In the genomic region with DNA sequence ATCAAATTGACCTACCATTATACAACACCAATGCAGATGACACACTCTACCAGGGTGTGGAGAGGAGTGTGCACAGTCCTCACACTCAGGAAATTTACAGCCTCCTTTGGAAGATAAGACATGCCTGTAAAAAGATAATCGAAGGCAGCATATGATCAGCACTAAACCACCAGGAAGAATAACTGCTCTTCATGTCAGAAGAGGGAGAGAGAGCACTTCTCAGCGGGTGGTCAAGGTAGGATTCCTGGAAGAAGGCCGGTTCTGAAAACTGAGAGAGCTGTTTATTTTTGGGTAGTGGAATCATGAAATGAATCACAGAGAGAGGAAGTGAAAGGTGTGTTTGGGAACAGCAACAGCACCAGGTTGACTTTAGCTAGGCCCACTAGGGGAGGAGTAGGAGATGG, we compare ENCODE assay signal across 15 cellular contexts. TPM values are rescaled to one million over a fixed set of nuclear protein-coding genes. Genes with fewer than 3 reads are reported as not detected.
DNase-seq lines count a peak whose midpoint lies in the region; ATAC-seq, FAIRE-seq and TF ChIP-seq lines count a peak whose summit lies in the region.
"Had no signal": no experiment of that assay in that cellular context is flagged by ENCODE, and none has a peak within 500 bp of the region (broad histone marks: within the 10 kb centered on the region; RNA-seq: fewer than 3 reads in every experiment).

No MANE protein-coding gene starts in this region.

- H3K4me3 ChIP-seq in pancreas, result no peak overlapping the region
- H3K4me3 ChIP-seq: SK-N-MC had no signal

- intact Hi-C loops in pancreas (cut with DNase I), result loop anchor here in 2 of 3 donors (5.0 kb wide), 2 partner anchors 40 to 45 kb away; no protein-coding TSS in a partner anchor

- TF ChIP-seq CTCF in pancreas (IDR thresholded peaks at IDR 0.05), result no peak

- H3K4me1 ChIP-seq in pancreas, result peaks cover 18 to 23% (median 20%) of the 10 kb centered on the region in 3 donors

- H3K27ac ChIP-seq in pancreas, result no peak overlapping the region
- H3K27ac ChIP-seq: KMS-11, SK-N-MC had no signal

- ATAC-seq in GM18907 (IDR thresholded peaks at IDR 0.05; ENCODE audit: unreplicated experiment), result peak; percentile 75
- peak; percentile 84 for ATAC-seq in GM21723 (IDR thresholded peaks at IDR 0.05; ENCODE audit: unreplicated experiment)
- ATAC-seq in HG03139 (IDR thresholded peaks at IDR 0.05; ENCODE audit: unreplicated experiment), result peak; percentile 66
- no peak for ATAC-seq in pancreas
- ATAC-seq: activated naive CD8-positive, alpha-beta T cell treated with anti-CD3 and anti-CD28 coated beads, Interleukin-2, amount 50 U/mL, for 24 hours; CD8-positive, alpha-beta T cell; stimulated activated effector memory CD8-positive, alpha-beta T cell treated with anti-CD3 and anti-CD28 coated beads, Interleukin-12 subunit alpha, Interleukin-12 subunit beta, amount 100 ng/mL, for 72 hours had no signal

- H3K27me3 ChIP-seq in pancreas, result no peaks in the 10 kb centered on the region

- FAIRE-seq in pancreas (lab: Jason Lieb, UNC), result peak; percentile 51
- FAIRE-seq in frontal cortex (lab: Jason Lieb, UNC), result no peak

- no peaks in the 10 kb centered on the region for H3K9me3 ChIP-seq in pancreas

- no peaks in the 10 kb centered on the region for H3K36me3 ChIP-seq in pancreas

- no peak for DNase-seq in pancreas
- DNase-seq in stimulated activated CD8-positive, alpha-beta memory T cell treated with anti-CD3 and anti-CD28 coated beads, Interleukin-4, amount 100 ng/mL, for 48 hours, result no peak
- DNase-seq in NCI-H187 (lab: John Stamatoyannopoulos, UW), result no peak
- no peak for DNase-seq in NCI-H524 (lab: John Stamatoyannopoulos, UW)
- DNase-seq in frontal cortex (ENCODE audit: low spot score in 2 of 2), result no peak
- DNase-seq: activated CD4-positive, alpha-beta T cell treated with anti-CD3 and anti-CD28 coated beads, Interleukin-2, amount 10 ng/mL, durations not matched to agents 7 days and 5 days; activated naive CD8-positive, alpha-beta T cell treated with anti-CD3 and anti-CD28 coated beads, Interleukin-2, amount 50 U/mL, for 24 hours; CD8-positive, alpha-beta T cell; effector memory CD4-positive, alpha-beta T cell had no signal

- WGBS in pancreas, 2 donors, result 70 to 77% methylated on average over 3 of the region's 3 CpGs

RNA-seq across cellular contexts. Expression of gene ZNF697, which starts 14.0 kb away (rescaled TPM):
- total RNA-seq in pancreas (1 to 10 TPM; 2.0 to 5.9 (median 3.3) TPM), frontal cortex (31.4 TPM)
- polyA plus RNA-seq in pancreas, result 1 to 10 TPM; 1.3 to 2.2 TPM
- total RNA-seq: CD8-positive, alpha-beta T cell had no signal

RNA-seq across cellular contexts. Expression of gene PHGDH, which starts 49.7 kb away (rescaled TPM):
- total RNA-seq in pancreas (100 to 1,000 TPM in 1 of 6 donors, 10 to 100 TPM in 5; 62.0 to 357 (median 71.8) TPM), frontal cortex (13.0 TPM)
- 10 to 100 TPM; 28.2 to 46.2 TPM for polyA plus RNA-seq in pancreas

Comparison
In these comparisons a context has a peak if more than half of its experiments do, and no peak if none do; other contexts are left out.
1. ATAC-seq: peak in GM18907 (single experiment), GM21723 (single experiment) and HG03139 (single experiment); none in pancreas (0 of 4).